ENCODE assay signal across 9 cellular contexts in genomic region chr2:203623104-203623503, GRCh38.
DNase-seq lines count a peak whose midpoint lies in the region; ATAC-seq and TF ChIP-seq lines count a peak whose summit lies in the region.
"Had no signal": no experiment of that assay in that cellular context is flagged by ENCODE, and none has a peak within 500 bp of the region (broad histone marks: within the 10 kb centered on the region; RNA-seq: fewer than 3 reads in every experiment).

No MANE protein-coding gene starts in this region.

- H2BK120ac ChIP-seq in mesendoderm (ENCODE audit: low read depth, low read length) = no peak overlapping the region

- no peaks in the 10 kb centered on the region for H3K79me2 ChIP-seq in DND-41 (ENCODE audit: insufficient read depth, low read length)
- no peaks in the 10 kb centered on the region for H3K79me2 ChIP-seq in mammary epithelial cell (ENCODE audit: insufficient read depth, low read length)
- no peaks in the 10 kb centered on the region for H3K79me2 ChIP-seq in mesendoderm (ENCODE audit: control insufficient read depth, insufficient read depth, low read length)

- H2AFZ ChIP-seq in DND-41 (ENCODE audit: low read depth, low read length) = no peak overlapping the region
- H2AFZ ChIP-seq in mammary epithelial cell (ENCODE audit: low read depth, low read length) = no peak overlapping the region

- H3K27me3 ChIP-seq in DND-41 (ENCODE audit: insufficient read depth, low read length, poor library complexity) = no peaks in the 10 kb centered on the region
- no peaks in the 10 kb centered on the region for H3K27me3 ChIP-seq in mammary epithelial cell (ENCODE audit: insufficient read depth, low read length)
- no peaks in the 10 kb centered on the region for H3K27me3 ChIP-seq in mesendoderm (ENCODE audit: insufficient read depth, low read length, poor library complexity)
- H3K27me3 ChIP-seq in esophagus muscularis mucosa = no peaks in the 10 kb centered on the region
- no peaks in the 10 kb centered on the region for H3K27me3 ChIP-seq in testis

- no peak for DNase-seq in DND-41
- peak; percentile 83 for DNase-seq in NCI-H226
- peak; percentile 80 for DNase-seq in mammary epithelial cell
- DNase-seq in mesendoderm = peak; percentile 65
- DNase-seq in esophagus muscularis mucosa (ENCODE audit: extremely low spot score) = no peak
- DNase-seq in testis = no peak
- DNase-seq in epidermal melanocyte (ENCODE audit: insufficient read length, low spot score) = no peak
- DNase-seq in nucleus accumbens (lab: John Stamatoyannopoulos, UW) = no peak
- DNase-seq: cerebellar nuclear complex had no signal

- no peak overlapping the region for H3K23ac ChIP-seq in mesendoderm (ENCODE audit: low read length)

- peak overlapping the region; percentile 59 for H3K27ac ChIP-seq in DND-41 (ENCODE audit: low read length)
- H3K27ac ChIP-seq in mammary epithelial cell (ENCODE audit: insufficient read depth, low read depth, low read length) = no peak overlapping the region
- H3K27ac ChIP-seq in mesendoderm (ENCODE audit: low read depth, low read length) = no peak overlapping the region
- no peak overlapping the region for H3K27ac ChIP-seq in esophagus muscularis mucosa (replicated peaks in 1 of 4)
- H3K27ac ChIP-seq in testis = no peak overlapping the region

- H3K79me1 ChIP-seq in mesendoderm (ENCODE audit: low read length) = no peaks in the 10 kb centered on the region

- no peaks in the 10 kb centered on the region for H3K36me3 ChIP-seq in DND-41 (ENCODE audit: insufficient read depth, low read length)
- H3K36me3 ChIP-seq in mammary epithelial cell (ENCODE audit: insufficient read depth, low read length) = no peaks in the 10 kb centered on the region
- H3K36me3 ChIP-seq in mesendoderm (ENCODE audit: control insufficient read depth, insufficient read depth, low read length) = no peaks in the 10 kb centered on the region
- no peaks in the 10 kb centered on the region for H3K36me3 ChIP-seq in esophagus muscularis mucosa
- no peaks in the 10 kb centered on the region for H3K36me3 ChIP-seq in testis (ENCODE audit: low read depth, missing control alignments)

- 88% methylated on average over 4 of the region's 4 CpGs for WGBS in mammary epithelial cell (ENCODE audit: low coverage, missing lambda C conversion rate)
- no CpG with 5 or more reads among the region's 4 CpGs for WGBS in mesendoderm (ENCODE audit: extremely low coverage, insufficient coverage, low lambda C conversion rate)
- WGBS in esophagus muscularis mucosa = 95% methylated on average over 4 of the region's 4 CpGs
- WGBS in testis, 2 donors = 89 to 98% methylated on average over 4 of the region's 4 CpGs

- no TSS peak for BruUV-seq in mammary epithelial cell (replicated peaks; lab: Mats Ljungman, UMichigan)

- H3K4me1 ChIP-seq in DND-41 (ENCODE audit: insufficient read depth, low read length) = peaks cover 19% of the 10 kb centered on the region
- H3K4me1 ChIP-seq in mammary epithelial cell (ENCODE audit: insufficient read depth, low read length) = no peaks in the 10 kb centered on the region
- H3K4me1 ChIP-seq in mesendoderm (ENCODE audit: control insufficient read depth, low read depth, low read length) = no peaks in the 10 kb centered on the region
- peaks cover 4 to 22% (median 14%) of the 10 kb centered on the region in 4 donors for H3K4me1 ChIP-seq in esophagus muscularis mucosa
- H3K4me1 ChIP-seq in testis = no peaks in the 10 kb centered on the region

- peak overlapping the region in 1 of 2 experiments; percentile 9; a peak in 1 of 4 replicates for H3K4me3 ChIP-seq in DND-41 (ENCODE audit: low read depth in 1 of 2, low read length in 2 of 2)
- H3K4me3 ChIP-seq in mammary epithelial cell (replicated peaks in 1 of 3; ENCODE audit: insufficient read depth in 1 of 3, low read depth in 2 of 3, low read length in 3 of 3) = no peak overlapping the region
- no peak overlapping the region for H3K4me3 ChIP-seq in mesendoderm (ENCODE audit: low read length)
- no peak overlapping the region for H3K4me3 ChIP-seq in esophagus muscularis mucosa
- H3K4me3 ChIP-seq in testis = no peak overlapping the region

- H3K9ac ChIP-seq in DND-41 (ENCODE audit: low read depth, low read length) (no peak overlapping the region), mammary epithelial cell (ENCODE audit: insufficient read depth, low read length) (no peak overlapping the region), mesendoderm (ENCODE audit: low read length) (no peak overlapping the region)

- no peak overlapping the region for H3K4ac ChIP-seq in mesendoderm (ENCODE audit: low read depth, low read length)

- no peak overlapping the region for H2AK5ac ChIP-seq in mesendoderm (ENCODE audit: low read length)

- dilution Hi-C loops in mammary epithelial cell (cut with HindIII; ENCODE audit: low sequenced_read_pairs) = no loop called here

- TF ChIP-seq EP300 in esophagus muscularis mucosa (IDR thresholded peaks at IDR 0.05) = no peak

- no peak overlapping the region for H2BK5ac ChIP-seq in mesendoderm (ENCODE audit: low read length)

- H4K5ac ChIP-seq in mesendoderm (ENCODE audit: low read length) = no peak overlapping the region

- intact Hi-C loops in mammary epithelial cell (cut with micrococcal nuclease) (no loop called here), esophagus muscularis mucosa (cut with DNase I) (no loop called here), testis (cut with DNase I; ENCODE audit: low total_unique reads) (no loop called here)

- H3K4me2 ChIP-seq in DND-41 (ENCODE audit: insufficient read depth, low read length) (0 out of 2 replicates have a peak overlapping the region, but pooled peaks have one; percentile 23), mammary epithelial cell (ENCODE audit: insufficient read depth, low read depth, low read length) (no peak overlapping the region), mesendoderm (ENCODE audit: low read length) (no peak overlapping the region)

- H2BK15ac ChIP-seq in mesendoderm (replicated peaks; ENCODE audit: low read depth) = no peak overlapping the region

- ATAC-seq in DND-41 (ENCODE audit: insufficient read depth, low read depth) = 0 out of 3 replicates have a peak, but pooled peaks have one; percentile 2

- H4K20me1 ChIP-seq in DND-41 (ENCODE audit: insufficient read depth, low read length) (no peaks in the 10 kb centered on the region), mammary epithelial cell (ENCODE audit: insufficient read depth, low read length) (no peaks in the 10 kb centered on the region)

- no peak overlapping the region for H3K18ac ChIP-seq in mesendoderm (ENCODE audit: low read length)

- H3K56ac ChIP-seq in mesendoderm (ENCODE audit: low read length) = peak overlapping the region; percentile 1

- CTCF ChIA-PET in mammary epithelial cell (lab: Charles Lee; ENCODE audit: low non-redundant PET) = no interaction called here

- no peak for TF ChIP-seq CTCF in DND-41 (IDR thresholded peaks at IDR 0.05; ENCODE audit: borderline replicate concordance, extremely low read depth, low read length, poor library complexity, severe bottlenecking)
- no peak for TF ChIP-seq CTCF in mammary epithelial cell (conservative IDR thresholded peaks at IDR 0.05 in 1 of 2, IDR thresholded peaks at IDR 0.05 in 1 of 2; ENCODE audit: extremely low read depth in 1 of 2, insufficient read depth in 1 of 2, low read depth in 1 of 2, low read length in 2 of 2)
- TF ChIP-seq CTCF in esophagus muscularis mucosa (IDR thresholded peaks at IDR 0.05) = no peak
- no peak for TF ChIP-seq CTCF in testis (IDR thresholded peaks at IDR 0.05)

- no peak overlapping the region for H4K8ac ChIP-seq in mesendoderm (ENCODE audit: low read depth, low read length)

- in situ Hi-C loops in mammary epithelial cell (cut with MboI; ENCODE audit: low sequenced_read_pairs in 2 of 2) = no loop called here

- H3K9me3 ChIP-seq in DND-41 (ENCODE audit: insufficient read depth, low read length, severe bottlenecking) (peaks cover 8% of the 10 kb centered on the region), mammary epithelial cell (replicated peaks; ENCODE audit: insufficient read depth, low read length) (no peaks in the 10 kb centered on the region), esophagus muscularis mucosa (peaks cover 0 to 16% (median 0%) of the 10 kb centered on the region in 4 donors), testis (no peaks in the 10 kb centered on the region)

- TF ChIP-seq POLR2A in esophagus muscularis mucosa (IDR thresholded peaks at IDR 0.05; ENCODE audit: low read depth) (no peak), testis (IDR thresholded peaks at IDR 0.05) (no peak)

Comparison
In these comparisons a context has a peak if more than half of its experiments do, and no peak if none do; other contexts are left out.
1. DNase-seq: peak in NCI-H226 (single experiment), mammary epithelial cell (single experiment) and mesendoderm (single experiment); none in DND-41 (single experiment), esophagus muscularis mucosa (single experiment), testis (single experiment), epidermal melanocyte (single experiment) and nucleus accumbens (0 of 56).